11 cellular contexts compared by ENCODE assay signal in genomic region chr22:24302591-24302990, GRCh38. TPM values are rescaled to one million over a fixed set of nuclear protein-coding genes. Genes with fewer than 3 reads are reported as not detected.
DNase-seq lines count a peak whose midpoint lies in the region; ATAC-seq and TF ChIP-seq lines count a peak whose summit lies in the region.
"Had no signal": no experiment of that assay in that cellular context is flagged by ENCODE, and none has a peak within 500 bp of the region (broad histone marks: within the 10 kb centered on the region; RNA-seq: fewer than 3 reads in every experiment).

No MANE protein-coding gene starts in this region.

- no peak for ATAC-seq in CD8-positive, alpha-beta T cell
- ATAC-seq in psoas muscle: no peak
- ATAC-seq in activated CD8-positive, alpha-beta T cell treated with anti-CD3 and anti-CD28 coated beads for 36 hours: no peak

- no peaks in the 10 kb centered on the region for H3K9me3 Mint-ChIP-seq in CD8-positive, alpha-beta T cell
- H3K9me3 Mint-ChIP-seq in activated CD8-positive, alpha-beta T cell treated with anti-CD3 and anti-CD28 coated beads for 36 hours: no peaks in the 10 kb centered on the region
- H3K9me3 Mint-ChIP-seq: activated T-helper 1 cell treated with anti-CD3 and anti-CD28 coated beads, Interleukin-12 subunit alpha, Interleukin-12 subunit beta, Interleukin-2, Interleukin-4 antibody, amounts not matched to agents 30 ng/mL and 10 ng/mL and 1 ng/mL, durations not matched to agents 14 hours and 24 hours and 36 hours had no signal

- POLR2A ChIA-PET in CD8-positive, alpha-beta T cell (lab: Charles Lee): no interaction called here
- POLR2A ChIA-PET in activated CD8-positive, alpha-beta T cell treated with anti-CD3 and anti-CD28 coated beads for 36 hours (lab: Charles Lee): interaction anchor here (0.8 to 2.0 kb wide), 2 partner anchors 17 to 127 kb away, joined by 3 to 6 read pairs; no protein-coding TSS in a partner anchor

- peaks cover 79% of the 10 kb centered on the region for H3K4me1 Mint-ChIP-seq in CD8-positive, alpha-beta T cell (ENCODE audit: low read depth)
- peaks cover 59% of the 10 kb centered on the region for H3K4me1 Mint-ChIP-seq in activated CD8-positive, alpha-beta T cell treated with anti-CD3 and anti-CD28 coated beads for 36 hours (ENCODE audit: low read depth)

- no peak overlapping the region for H3K27ac ChIP-seq in CD8-positive, alpha-beta T cell (ENCODE audit: low read depth, low read length)
- H3K27ac ChIP-seq in esophagus squamous epithelium: peak overlapping the region; percentile 64 to 86 (median 78)
- peak overlapping the region; percentile 74 for H3K27ac ChIP-seq in psoas muscle

- H3K27me3 ChIP-seq in CD8-positive, alpha-beta T cell (ENCODE audit: insufficient read depth, low read length): no peaks in the 10 kb centered on the region
- H3K27me3 ChIP-seq in esophagus squamous epithelium: no peaks in the 10 kb centered on the region
- no peaks in the 10 kb centered on the region for H3K27me3 ChIP-seq in psoas muscle (ENCODE audit: insufficient read depth in 3 of 3, low read length in 2 of 3)

- H3K27me3 Mint-ChIP-seq in CD8-positive, alpha-beta T cell (ENCODE audit: low read depth): no peaks in the 10 kb centered on the region
- no peaks in the 10 kb centered on the region for H3K27me3 Mint-ChIP-seq in activated CD8-positive, alpha-beta T cell treated with anti-CD3 and anti-CD28 coated beads for 36 hours

- DNase-seq in CD8-positive, alpha-beta T cell: no peak
- DNase-seq in NCI-H345 (lab: John Stamatoyannopoulos, UW): peak; percentile 77
- DNase-seq in esophagus squamous epithelium (lab: John Stamatoyannopoulos, UW): no peak
- DNase-seq in psoas muscle: no peak
- no peak for DNase-seq in NCI-H1694 treated with DMSO at 0.1 percent for 48 hours (lab: John Stamatoyannopoulos, UW)
- no peak for DNase-seq in activated CD8-positive, alpha-beta T cell treated with anti-CD3 and anti-CD28 coated beads for 36 hours
- no peak for DNase-seq in NCI-H2081 treated with DMSO at 0.1 percent for 48 hours (lab: John Stamatoyannopoulos, UW)
- DNase-seq in UCSD-AML1 (lab: John Stamatoyannopoulos, UW; ENCODE audit: unreplicated experiment): no peak
- DNase-seq: NCI-H1417 treated with DMSO at 0.1 percent for 48 hours; stimulated activated CD8-positive, alpha-beta memory T cell treated with anti-CD3 and anti-CD28 coated beads, Interleukin-4, amount 100 ng/mL, for 48 hours had no signal

- peaks cover 47% of the 10 kb centered on the region for H3K36me3 Mint-ChIP-seq in CD8-positive, alpha-beta T cell
- peaks cover 27% of the 10 kb centered on the region for H3K36me3 Mint-ChIP-seq in activated CD8-positive, alpha-beta T cell treated with anti-CD3 and anti-CD28 coated beads for 36 hours (ENCODE audit: low read depth)

- H3K4me3 ChIP-seq in CD8-positive, alpha-beta T cell (ENCODE audit: low read depth, low read length): no peak overlapping the region
- H3K4me3 ChIP-seq in esophagus squamous epithelium (no peak overlapping the region), psoas muscle (no peak overlapping the region)

- no peaks in the 10 kb centered on the region for H3K36me3 ChIP-seq in CD8-positive, alpha-beta T cell (ENCODE audit: insufficient read depth, low read length)
- H3K36me3 ChIP-seq in esophagus squamous epithelium (peaks cover 0 to 6% (median 0%) of the 10 kb centered on the region in 3 donors), psoas muscle (ENCODE audit: insufficient read depth in 1 of 2, low read depth in 1 of 2) (peaks cover 2 to 11% of the 10 kb centered on the region in 2 donors)

- CTCF ChIA-PET in CD8-positive, alpha-beta T cell (lab: Charles Lee): no interaction called here
- CTCF ChIA-PET in activated CD8-positive, alpha-beta T cell treated with anti-CD3 and anti-CD28 coated beads for 36 hours (lab: Charles Lee): interaction anchor here (0.6 kb wide), 1 partner anchor 536 kb away, joined by 3 read pairs; no protein-coding TSS in a partner anchor

- H3K9me3 ChIP-seq in CD8-positive, alpha-beta T cell (ENCODE audit: low read length): no peaks in the 10 kb centered on the region
- H3K9me3 ChIP-seq in esophagus squamous epithelium (no peaks in the 10 kb centered on the region), psoas muscle (no peaks in the 10 kb centered on the region)

- TF ChIP-seq POLR2A in esophagus squamous epithelium (IDR thresholded peaks at IDR 0.05): no peak

- peaks cover 46% of the 10 kb centered on the region for H3K4me1 ChIP-seq in CD8-positive, alpha-beta T cell (ENCODE audit: insufficient read depth, low read length)
- H3K4me1 ChIP-seq in esophagus squamous epithelium (peaks cover 32 to 81% (median 36%) of the 10 kb centered on the region in 3 donors), psoas muscle (peaks cover 34% of the 10 kb centered on the region)

- intact Hi-C loops in CD8-positive, alpha-beta T cell (cut with DNase I, micrococcal nuclease): no loop called here
- intact Hi-C loops in esophagus squamous epithelium (cut with DNase I): no loop called here
- intact Hi-C loops in psoas muscle (cut with DNase I): no loop called here
- intact Hi-C loops in activated CD8-positive, alpha-beta T cell treated with anti-CD3 and anti-CD28 coated beads for 36 hours (cut with micrococcal nuclease): no loop called here

- peak overlapping the region; percentile 52 for H3K27ac Mint-ChIP-seq in CD8-positive, alpha-beta T cell
- no peak overlapping the region for H3K27ac Mint-ChIP-seq in activated CD8-positive, alpha-beta T cell treated with anti-CD3 and anti-CD28 coated beads for 36 hours
- H3K27ac Mint-ChIP-seq: activated T-helper 1 cell treated with anti-CD3 and anti-CD28 coated beads, Interleukin-12 subunit alpha, Interleukin-12 subunit beta, Interleukin-2, Interleukin-4 antibody, amounts not matched to agents 30 ng/mL and 10 ng/mL and 1 ng/mL, durations not matched to agents 14 hours and 24 hours and 36 hours had no signal

- H3K4me3 Mint-ChIP-seq in CD8-positive, alpha-beta T cell: no peak overlapping the region
- no peak overlapping the region for H3K4me3 Mint-ChIP-seq in activated CD8-positive, alpha-beta T cell treated with anti-CD3 and anti-CD28 coated beads for 36 hours
- H3K4me3 Mint-ChIP-seq: activated T-helper 1 cell treated with anti-CD3 and anti-CD28 coated beads, Interleukin-12 subunit alpha, Interleukin-12 subunit beta, Interleukin-2, Interleukin-4 antibody, amounts not matched to agents 30 ng/mL and 10 ng/mL and 1 ng/mL, durations not matched to agents 14 hours and 24 hours and 36 hours had no signal

- TF ChIP-seq CTCF in CD8-positive, alpha-beta T cell (IDR thresholded peaks at IDR 0.05): no peak
- TF ChIP-seq CTCF in esophagus squamous epithelium (IDR thresholded peaks at IDR 0.05): no peak
- no peak for TF ChIP-seq CTCF in psoas muscle (IDR thresholded peaks at IDR 0.05)
- no peak for TF ChIP-seq CTCF in activated CD8-positive, alpha-beta T cell treated with anti-CD3 and anti-CD28 coated beads for 36 hours (IDR thresholded peaks at IDR 0.05)

- 25 to 53% methylated on average over 1 of the region's 1 CpG for WGBS in esophagus squamous epithelium, 2 donors
- 16 to 18% (median 18%) methylated on average over 1 of the region's 1 CpG for WGBS in psoas muscle, 3 donors

RNA-seq across cellular contexts. Expression of gene SPECC1L, which starts 32.0 kb away (rescaled TPM):
- 10 to 100 TPM; 24.7 to 28.6 TPM for total RNA-seq in CD8-positive, alpha-beta T cell
- total RNA-seq in esophagus squamous epithelium (10 to 100 TPM; 21.4 to 31.9 (median 27.7) TPM), psoas muscle (10 to 100 TPM; 23.6 to 29.9 (median 28.5) TPM)
- 10 to 100 TPM in 1 of 3 donors, 1 to 10 TPM in 2; 6.8 to 17.6 (median 7.8) TPM for polyA plus RNA-seq in psoas muscle
- 10 to 100 TPM; 38.9 to 39.0 TPM for total RNA-seq in activated CD8-positive, alpha-beta T cell treated with anti-CD3 and anti-CD28 coated beads for 36 hours

RNA-seq across cellular contexts. Expression of gene GGT5, which starts 57.7 kb away (rescaled TPM):
- total RNA-seq in CD8-positive, alpha-beta T cell: not detected
- total RNA-seq in esophagus squamous epithelium (10 to 100 TPM in 2 of 4 donors, 1 to 10 TPM in 2; 2.6 to 26.5 (median 7.1) TPM), psoas muscle (10 to 100 TPM in 2 of 4 donors, 1 to 10 TPM in 2; 7.3 to 11.3 (median 9.0) TPM)
- 10 to 100 TPM in 1 of 3 donors, 1 to 10 TPM in 2; 9.3 to 13.7 (median 9.8) TPM for polyA plus RNA-seq in psoas muscle
- total RNA-seq in activated CD8-positive, alpha-beta T cell treated with anti-CD3 and anti-CD28 coated beads for 36 hours: not detected
- total RNA-seq: activated T-helper 1 cell treated with anti-CD3 and anti-CD28 coated beads, Interleukin-12 subunit alpha, Interleukin-12 subunit beta, Interleukin-2, Interleukin-4 antibody, amounts not matched to agents 30 ng/mL and 10 ng/mL and 1 ng/mL, durations not matched to agents 14 hours and 24 hours and 36 hours had no signal
